In genomic region chr4:8409271-8410065, GRCh38 we compare ENCODE assay signal across 9 cellular contexts. TPM values are rescaled to one million over a fixed set of nuclear protein-coding genes. Genes with fewer than 3 reads are reported as not detected.
DNase-seq lines count a peak whose midpoint lies in the region; TF ChIP-seq lines count a peak whose summit lies in the region.
"Had no signal": no experiment of that assay in that cellular context is flagged by ENCODE, and none has a peak within 500 bp of the region (broad histone marks: within the 10 kb centered on the region; RNA-seq: fewer than 3 reads in every experiment).

No MANE protein-coding gene starts in this region.

- no peak overlapping the region for H3K27ac Mint-ChIP-seq in activated T-helper 2 cell treated with anti-CD3 and anti-CD28 coated beads, Interferon-gamma antibody, Interleukin-2, Interleukin-4, amounts not matched to agents 10 μg/mL and 5 μg/mL and 100 μg/mL, durations not matched to agents 14 hours and 24 hours and 36 hours

- H3K4me1 Mint-ChIP-seq in activated T-helper 2 cell treated with anti-CD3 and anti-CD28 coated beads, Interferon-gamma antibody, Interleukin-2, Interleukin-4, amounts not matched to agents 10 μg/mL and 5 μg/mL and 100 μg/mL, durations not matched to agents 14 hours and 24 hours and 36 hours (ENCODE audit: low read depth), result peaks cover 21% of the 10 kb centered on the region

- DNase-seq in BE2C, result peak; percentile 74
- peak; percentile 51 for DNase-seq in NAMALWA (ENCODE audit: low spot score)
- peak; percentile 52 for DNase-seq in activated T-helper 2 cell treated with anti-CD3 and anti-CD28 coated beads, Interferon-gamma antibody, Interleukin-2, Interleukin-4, amounts not matched to agents 10 μg/mL and 5 μg/mL and 100 μg/mL, durations not matched to agents 14 hours and 24 hours and 36 hours (ENCODE audit: low spot score)
- DNase-seq in myocyte (ENCODE audit: low read depth), result peak; percentile 60
- DNase-seq in retina, result no peak
- DNase-seq in KG1 (lab: John Stamatoyannopoulos, UW), result no peak
- DNase-seq in NCI-H1092 treated with DMSO at 0.1 percent for 48 hours (lab: John Stamatoyannopoulos, UW), result no peak
- no peak for DNase-seq in DMS153 treated with DMSO at 0.1 percent for 48 hours (lab: John Stamatoyannopoulos, UW; ENCODE audit: unreplicated experiment)
- DNase-seq: NCI-H2227 treated with DMSO at 0.1 percent for 48 hours had no signal

- peaks cover 3% of the 10 kb centered on the region; the same call in 1 of the 2 replicates for H3K4me1 ChIP-seq in BE2C

- H3K4me3 ChIP-seq in BE2C (ENCODE audit: low read depth, low read length), result no peak overlapping the region

- no peak for TF ChIP-seq CTCF in BE2C (IDR thresholded peaks at IDR 0.05; ENCODE audit: low read depth, low read length)

- H3K9me3 Mint-ChIP-seq in activated T-helper 2 cell treated with anti-CD3 and anti-CD28 coated beads, Interferon-gamma antibody, Interleukin-2, Interleukin-4, amounts not matched to agents 10 μg/mL and 5 μg/mL and 100 μg/mL, durations not matched to agents 14 hours and 24 hours and 36 hours, result no peaks in the 10 kb centered on the region

- H3K36me3 Mint-ChIP-seq in activated T-helper 2 cell treated with anti-CD3 and anti-CD28 coated beads, Interferon-gamma antibody, Interleukin-2, Interleukin-4, amounts not matched to agents 10 μg/mL and 5 μg/mL and 100 μg/mL, durations not matched to agents 14 hours and 24 hours and 36 hours (ENCODE audit: low read depth), result peaks cover 27% of the 10 kb centered on the region

- no peaks in the 10 kb centered on the region for H3K9me3 ChIP-seq in BE2C

- H3K27me3 ChIP-seq in BE2C, result no peaks in the 10 kb centered on the region

- H3K36me3 ChIP-seq in BE2C, result no peaks in the 10 kb centered on the region; the same call in 1 of the 2 replicates

- no peaks in the 10 kb centered on the region for H3K27me3 Mint-ChIP-seq in activated T-helper 2 cell treated with anti-CD3 and anti-CD28 coated beads, Interferon-gamma antibody, Interleukin-2, Interleukin-4, amounts not matched to agents 10 μg/mL and 5 μg/mL and 100 μg/mL, durations not matched to agents 14 hours and 24 hours and 36 hours (ENCODE audit: low read depth)

- intact Hi-C loops in activated T-helper 2 cell treated with anti-CD3 and anti-CD28 coated beads, Interferon-gamma antibody, Interleukin-2, Interleukin-4, amounts not matched to agents 10 μg/mL and 5 μg/mL and 100 μg/mL, durations not matched to agents 14 hours and 24 hours and 36 hours (cut with micrococcal nuclease), result no loop called here

- H3K4me3 Mint-ChIP-seq in activated T-helper 2 cell treated with anti-CD3 and anti-CD28 coated beads, Interferon-gamma antibody, Interleukin-2, Interleukin-4, amounts not matched to agents 10 μg/mL and 5 μg/mL and 100 μg/mL, durations not matched to agents 14 hours and 24 hours and 36 hours (ENCODE audit: low read depth), result no peak overlapping the region

RNA-seq across cellular contexts. Expression of gene ACOX3, which starts 31.1 kb away (rescaled TPM):
- 3.6 TPM for polyA plus RNA-seq in BE2C (2012; ENCODE audit: insufficient read depth, insufficient read length, low read depth)
- total RNA-seq in activated T-helper 2 cell treated with anti-CD3 and anti-CD28 coated beads, Interferon-gamma antibody, Interleukin-2, Interleukin-4, amounts not matched to agents 10 μg/mL and 5 μg/mL and 100 μg/mL, durations not matched to agents 14 hours and 24 hours and 36 hours, result 28.4 and 29.9 TPM in 2 replicates
- 24.7 and 31.7 TPM in 2 replicates for total RNA-seq in myocyte
- polyA plus RNA-seq in myocyte (2012), result 17.7 TPM

RNA-seq across cellular contexts. Expression of gene TRMT44, which starts 31.1 kb away (rescaled TPM):
- polyA plus RNA-seq in BE2C (2012; ENCODE audit: insufficient read depth, insufficient read length, low read depth), result 14.8 TPM
- total RNA-seq in activated T-helper 2 cell treated with anti-CD3 and anti-CD28 coated beads, Interferon-gamma antibody, Interleukin-2, Interleukin-4, amounts not matched to agents 10 μg/mL and 5 μg/mL and 100 μg/mL, durations not matched to agents 14 hours and 24 hours and 36 hours, result 25.6 and 28.2 TPM in 2 replicates
- 20.1 and 23.9 TPM in 2 replicates for total RNA-seq in myocyte
- 9.9 TPM for polyA plus RNA-seq in myocyte (2012)

Comparison
In these comparisons a context has a peak if more than half of its experiments do, and no peak if none do; other contexts are left out.
1. DNase-seq: peak in BE2C (single experiment), NAMALWA (single experiment), activated T-helper 2 cell treated with anti-CD3 and anti-CD28 coated beads, Interferon-gamma antibody, Interleukin-2, Interleukin-4, amounts not matched to agents 10 μg/mL and 5 μg/mL and 100 μg/mL, durations not matched to agents 14 hours and 24 hours and 36 hours (single experiment) and myocyte (single experiment); none in retina (single experiment), KG1 (single experiment), NCI-H1092 treated with DMSO at 0.1 percent for 48 hours (single experiment) and DMS153 treated with DMSO at 0.1 percent for 48 hours (single experiment).